ENCODE assay signal across 16 cellular contexts in genomic region chr3:51591231-51591630, GRCh38.
"Had no signal": no experiment of that assay in that cellular context is flagged by ENCODE, and none has a peak within 500 bp of the region (broad histone marks: within the 10 kb centered on the region; RNA-seq: fewer than 3 reads in every experiment).

No MANE protein-coding gene starts in this region.

- DNase-seq: activated CD4-positive, alpha-beta memory T cell treated with anti-CD3 and anti-CD28 coated beads, Interleukin-2, amount 10 ng/mL, durations not matched to agents 7 days and 5 days; activated gamma-delta T cell; activated naive CD8-positive, alpha-beta T cell treated with anti-CD3 and anti-CD28 coated beads for 36 hours; activated T-cell treated with anti-CD3 and anti-CD28 coated beads, Interleukin-2, amount 50 U/mL, for 48 hours; aorta; cortex of kidney; effector memory CD4-positive, alpha-beta T cell; left colon; natural killer cell; nucleus accumbens; stimulated activated CD4-positive, alpha-beta T cell treated with anti-CD3 and anti-CD28 coated beads, Interleukin-4, amount 100 ng/mL, for 1 hour; T-helper 9 cell; thyroid gland had no signal

- ATAC-seq: left colon, natural killer cell, sciatic nerve had no signal

- H3K36me3 ChIP-seq: cardiac muscle cell had no signal

- H3K4me3 ChIP-seq: cardiac muscle cell, thyroid gland, vagina had no signal

- H3K9me3 ChIP-seq: thyroid gland, vagina had no signal

- H3K27me3 ChIP-seq: cardiac muscle cell, thyroid gland, vagina had no signal

- H3K27ac ChIP-seq: cardiac muscle cell, thyroid gland, vagina had no signal
